1 cellular context compared by ENCODE assay signal in the genomic region with DNA sequence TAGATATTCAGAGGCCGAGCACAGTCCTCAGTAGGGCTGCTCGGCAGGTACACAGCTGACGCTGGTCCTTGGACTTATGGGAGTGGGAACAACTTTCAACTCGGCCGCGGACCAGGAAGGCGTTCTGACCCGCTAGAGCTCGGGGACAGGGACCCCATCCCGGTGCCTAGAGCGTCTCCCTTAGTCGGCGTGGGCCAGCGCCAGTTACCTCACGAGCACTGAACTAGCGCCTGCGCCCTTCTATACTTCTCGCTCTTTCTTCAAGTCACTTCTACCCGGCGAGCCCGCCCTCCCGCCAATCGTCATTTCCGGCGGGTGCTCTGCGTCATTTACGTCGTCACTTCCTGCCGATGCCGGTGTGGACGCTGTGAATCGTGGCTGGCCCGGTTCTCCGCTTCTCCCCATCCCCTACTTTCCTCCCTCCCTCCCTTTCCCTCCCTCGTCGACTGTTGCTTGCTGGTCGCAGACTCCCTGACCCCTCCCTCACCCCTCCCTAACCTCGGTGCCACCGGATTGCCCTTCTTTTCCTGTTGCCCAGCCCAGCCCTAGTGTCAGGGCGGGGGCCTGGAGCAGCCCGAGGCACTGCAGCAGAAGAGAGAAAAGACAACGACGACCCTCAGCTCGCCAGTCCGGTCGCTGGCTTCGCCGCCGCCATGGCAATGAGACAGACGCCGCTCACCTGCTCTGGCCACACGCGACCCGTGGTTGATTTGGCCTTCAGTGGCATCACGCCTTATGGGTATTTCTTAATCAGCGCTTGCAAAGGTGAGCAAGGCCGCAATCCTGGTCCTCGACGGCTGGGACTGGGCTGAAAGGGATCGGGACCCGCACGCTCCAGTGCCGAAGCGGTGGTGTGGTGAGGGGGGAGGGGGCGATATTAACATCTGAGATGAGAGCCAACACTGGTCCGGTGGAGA.
TF ChIP-seq lines count a peak whose summit lies in the region.

A gene with protein sequence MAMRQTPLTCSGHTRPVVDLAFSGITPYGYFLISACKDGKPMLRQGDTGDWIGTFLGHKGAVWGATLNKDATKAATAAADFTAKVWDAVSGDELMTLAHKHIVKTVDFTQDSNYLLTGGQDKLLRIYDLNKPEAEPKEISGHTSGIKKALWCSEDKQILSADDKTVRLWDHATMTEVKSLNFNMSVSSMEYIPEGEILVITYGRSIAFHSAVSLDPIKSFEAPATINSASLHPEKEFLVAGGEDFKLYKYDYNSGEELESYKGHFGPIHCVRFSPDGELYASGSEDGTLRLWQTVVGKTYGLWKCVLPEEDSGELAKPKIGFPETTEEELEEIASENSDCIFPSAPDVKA (plus strand): TSS at position 333 of the 917 bp plus-strand sequence. CDS start 321 bp downstream, at position 654.

TF ChIP-seq in HepG2, 621 proteins besides CTCF, POLR2A, EP300 and RAD21 (continued from another document and continues in another):
- no peak for TF ChIP-seq GLMP (CRISPR knock-in tag; IDR thresholded peaks at IDR 0.05; ENCODE audit: borderline replicate concordance)
- TF ChIP-seq ZNF329 (CRISPR knock-in tag; IDR thresholded peaks at IDR 0.05; ENCODE audit: low read depth) = peak; percentile 63; the same call in 1 of the 2 replicates
- peak; percentile 64; the same call in 1 of the 2 replicates for TF ChIP-seq ELF4 (CRISPR knock-in tag; IDR thresholded peaks at IDR 0.05; ENCODE audit: borderline replicate concordance)
- TF ChIP-seq, protein P1, sequence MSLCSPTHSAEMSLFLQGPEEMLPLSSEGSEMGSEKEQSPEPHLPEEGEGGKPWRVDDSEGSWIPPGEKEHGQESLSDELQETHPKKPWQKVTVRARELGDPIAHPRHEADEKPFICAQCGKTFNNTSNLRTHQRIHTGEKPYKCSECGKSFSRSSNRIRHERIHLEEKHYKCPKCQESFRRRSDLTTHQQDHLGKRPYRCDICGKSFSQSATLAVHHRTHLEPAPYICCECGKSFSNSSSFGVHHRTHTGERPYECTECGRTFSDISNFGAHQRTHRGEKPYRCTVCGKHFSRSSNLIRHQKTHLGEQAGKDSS (CRISPR knock-in tag; IDR thresholded peaks at IDR 0.05; ENCODE audit: borderline replicate concordance, low read depth) = peak; percentile 88
- TF ChIP-seq, protein P2, sequence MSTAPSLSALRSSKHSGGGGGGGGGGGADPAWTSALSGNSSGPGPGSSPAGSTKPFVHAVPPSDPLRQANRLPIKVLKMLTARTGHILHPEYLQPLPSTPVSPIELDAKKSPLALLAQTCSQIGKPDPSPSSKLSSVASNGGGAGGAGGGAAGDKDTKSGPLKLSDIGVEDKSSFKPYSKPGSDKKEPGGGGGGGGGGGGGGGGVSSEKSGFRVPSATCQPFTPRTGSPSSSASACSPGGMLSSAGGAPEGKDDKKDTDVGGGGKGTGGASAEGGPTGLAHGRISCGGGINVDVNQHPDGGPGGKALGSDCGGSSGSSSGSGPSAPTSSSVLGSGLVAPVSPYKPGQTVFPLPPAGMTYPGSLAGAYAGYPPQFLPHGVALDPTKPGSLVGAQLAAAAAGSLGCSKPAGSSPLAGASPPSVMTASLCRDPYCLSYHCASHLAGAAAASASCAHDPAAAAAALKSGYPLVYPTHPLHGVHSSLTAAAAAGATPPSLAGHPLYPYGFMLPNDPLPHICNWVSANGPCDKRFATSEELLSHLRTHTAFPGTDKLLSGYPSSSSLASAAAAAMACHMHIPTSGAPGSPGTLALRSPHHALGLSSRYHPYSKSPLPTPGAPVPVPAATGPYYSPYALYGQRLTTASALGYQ (CRISPR knock-in tag; IDR thresholded peaks at IDR 0.05) = peak; percentile 40; the same call in 1 of the 2 replicates
- no peak for TF ChIP-seq MBD4 (IDR thresholded peaks at IDR 0.05; ENCODE audit: borderline replicate concordance, low read length)
- TF ChIP-seq ZNF773 (CRISPR knock-in tag; IDR thresholded peaks at IDR 0.05; ENCODE audit: borderline replicate concordance) = no peak
- peak; percentile 61; the same call in 1 of the 3 replicates for TF ChIP-seq MXI1 (IDR thresholded peaks at IDR 0.05; ENCODE audit: borderline replicate concordance, low read depth, low read length)
- peak; percentile 99 for TF ChIP-seq HOXA3 (CRISPR knock-in tag; IDR thresholded peaks at IDR 0.05)
- TF ChIP-seq CENPBD1 (CRISPR knock-in tag; IDR thresholded peaks at IDR 0.05; ENCODE audit: borderline replicate concordance, low read depth) = peak; percentile 30; the same call in 1 of the 2 replicates
- no peak for TF ChIP-seq ARNT (IDR thresholded peaks at IDR 0.05)
- TF ChIP-seq, protein P3, sequence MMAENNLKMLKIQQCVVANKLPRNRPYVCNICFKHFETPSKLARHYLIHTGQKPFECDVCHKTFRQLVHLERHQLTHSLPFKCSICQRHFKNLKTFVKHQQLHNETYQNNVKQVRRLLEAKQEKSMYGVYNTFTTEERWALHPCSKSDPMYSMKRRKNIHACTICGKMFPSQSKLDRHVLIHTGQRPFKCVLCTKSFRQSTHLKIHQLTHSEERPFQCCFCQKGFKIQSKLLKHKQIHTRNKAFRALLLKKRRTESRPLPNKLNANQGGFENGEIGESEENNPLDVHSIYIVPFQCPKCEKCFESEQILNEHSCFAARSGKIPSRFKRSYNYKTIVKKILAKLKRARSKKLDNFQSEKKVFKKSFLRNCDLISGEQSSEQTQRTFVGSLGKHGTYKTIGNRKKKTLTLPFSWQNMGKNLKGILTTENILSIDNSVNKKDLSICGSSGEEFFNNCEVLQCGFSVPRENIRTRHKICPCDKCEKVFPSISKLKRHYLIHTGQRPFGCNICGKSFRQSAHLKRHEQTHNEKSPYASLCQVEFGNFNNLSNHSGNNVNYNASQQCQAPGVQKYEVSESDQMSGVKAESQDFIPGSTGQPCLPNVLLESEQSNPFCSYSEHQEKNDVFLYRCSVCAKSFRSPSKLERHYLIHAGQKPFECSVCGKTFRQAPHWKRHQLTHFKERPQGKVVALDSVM (CRISPR knock-in tag; IDR thresholded peaks at IDR 0.05) = 0 out of 2 replicates have a peak, but pooled peaks have one; percentile 46
- 0 out of 2 replicates have a peak, but pooled peaks have one; percentile 47 for TF ChIP-seq RCOR2 (CRISPR knock-in tag; IDR thresholded peaks at IDR 0.05)
- no peak for TF ChIP-seq IKZF4 (CRISPR knock-in tag; IDR thresholded peaks at IDR 0.05; ENCODE audit: borderline replicate concordance, low read depth, not compliant biosample characterization)
- no peak for TF ChIP-seq CCAR2 (optimal IDR thresholded peaks at IDR 0.05; ENCODE audit: low read depth, low read length)
- no peak for TF ChIP-seq ZFP36 (IDR thresholded peaks at IDR 0.05; ENCODE audit: borderline replicate concordance, low read depth, low read length, partially characterized antibody)
- TF ChIP-seq BORCS8-MEF2B (CRISPR knock-in tag; IDR thresholded peaks at IDR 0.05) = peak; percentile 83
- 0 out of 2 replicates have a peak, but pooled peaks have one; percentile 32 for TF ChIP-seq TIGD3 (CRISPR knock-in tag; IDR thresholded peaks at IDR 0.05; ENCODE audit: borderline replicate concordance)
- no peak for TF ChIP-seq TBL1XR1 (IDR thresholded peaks at IDR 0.05; ENCODE audit: borderline replicate concordance, low read length, partially characterized antibody)
- TF ChIP-seq REL (CRISPR knock-in tag; conservative IDR thresholded peaks at IDR 0.05) = no peak
- TF ChIP-seq POLR2G (IDR thresholded peaks at IDR 0.05; ENCODE audit: low read depth, low read length) = peak; percentile 96
- TF ChIP-seq PHF20 (CRISPR knock-in tag; IDR thresholded peaks at IDR 0.05) = peak; percentile 85
- no peak for TF ChIP-seq ZNF460 (CRISPR knock-in tag; IDR thresholded peaks at IDR 0.05; ENCODE audit: borderline replicate concordance)
- peak; percentile 84 for TF ChIP-seq SNAPC4 (CRISPR knock-in tag; IDR thresholded peaks at IDR 0.05)
- no peak for TF ChIP-seq E2F5 (CRISPR knock-in tag; conservative IDR thresholded peaks at IDR 0.05)
- TF ChIP-seq PTBP1 (IDR thresholded peaks at IDR 0.05; ENCODE audit: low read depth, low read length, poor library complexity, severe bottlenecking) = no peak
- TF ChIP-seq SMAD9 (CRISPR knock-in tag; IDR thresholded peaks at IDR 0.05) = no peak
- TF ChIP-seq ZNF7 (CRISPR knock-in tag; IDR thresholded peaks at IDR 0.05) = peak; percentile 83
- TF ChIP-seq CAMTA2 (CRISPR knock-in tag; IDR thresholded peaks at IDR 0.05; ENCODE audit: borderline replicate concordance) = peak; percentile 90; the same call in 1 of the 2 replicates
- TF ChIP-seq ZNF205 (CRISPR knock-in tag; IDR thresholded peaks at IDR 0.05) = peak; percentile 50; the same call in 1 of the 2 replicates
- TF ChIP-seq PCBP1 (IDR thresholded peaks at IDR 0.05; ENCODE audit: borderline replicate concordance, low read depth, low read length) = peak; percentile 99
- TF ChIP-seq POLR2AphosphoS5 (IDR thresholded peaks at IDR 0.05; ENCODE audit: low read depth, low read length) = peak; percentile 94
- TF ChIP-seq SP1 (IDR thresholded peaks at IDR 0.05) = no peak
- 0 out of 2 replicates have a peak, but pooled peaks have one; percentile 31 for TF ChIP-seq SP1 (CRISPR knock-in tag; IDR thresholded peaks at IDR 0.05)
- TF ChIP-seq FOSL2 (CRISPR knock-in tag; IDR thresholded peaks at IDR 0.05) = peak; percentile 37
- no peak for TF ChIP-seq TEAD2 (CRISPR knock-in tag; IDR thresholded peaks at IDR 0.05)
- TF ChIP-seq, protein P4, sequence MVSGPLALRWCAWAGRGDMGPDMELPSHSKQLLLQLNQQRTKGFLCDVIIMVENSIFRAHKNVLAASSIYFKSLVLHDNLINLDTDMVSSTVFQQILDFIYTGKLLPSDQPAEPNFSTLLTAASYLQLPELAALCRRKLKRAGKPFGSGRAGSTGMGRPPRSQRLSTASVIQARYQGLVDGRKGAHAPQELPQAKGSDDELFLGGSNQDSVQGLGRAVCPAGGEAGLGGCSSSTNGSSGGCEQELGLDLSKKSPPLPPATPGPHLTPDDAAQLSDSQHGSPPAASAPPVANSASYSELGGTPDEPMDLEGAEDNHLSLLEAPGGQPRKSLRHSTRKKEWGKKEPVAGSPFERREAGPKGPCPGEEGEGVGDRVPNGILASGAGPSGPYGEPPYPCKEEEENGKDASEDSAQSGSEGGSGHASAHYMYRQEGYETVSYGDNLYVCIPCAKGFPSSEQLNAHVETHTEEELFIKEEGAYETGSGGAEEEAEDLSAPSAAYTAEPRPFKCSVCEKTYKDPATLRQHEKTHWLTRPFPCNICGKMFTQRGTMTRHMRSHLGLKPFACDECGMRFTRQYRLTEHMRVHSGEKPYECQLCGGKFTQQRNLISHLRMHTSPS (CRISPR knock-in tag; IDR thresholded peaks at IDR 0.05; ENCODE audit: low read depth) = no peak
- TF ChIP-seq NR2C2 (CRISPR knock-in tag; IDR thresholded peaks at IDR 0.05; ENCODE audit: borderline replicate concordance) = peak; percentile 72; the same call in 1 of the 2 replicates
- peak; percentile 2; the same call in 1 of the 2 replicates for TF ChIP-seq NFE2L2 (IDR thresholded peaks at IDR 0.05; ENCODE audit: low read length)
- peak; percentile 92 for TF ChIP-seq KDM5B (CRISPR knock-in tag; IDR thresholded peaks at IDR 0.05; ENCODE audit: borderline replicate concordance)
